ENCODE assay signal across 28 cellular contexts in the genomic region with DNA sequence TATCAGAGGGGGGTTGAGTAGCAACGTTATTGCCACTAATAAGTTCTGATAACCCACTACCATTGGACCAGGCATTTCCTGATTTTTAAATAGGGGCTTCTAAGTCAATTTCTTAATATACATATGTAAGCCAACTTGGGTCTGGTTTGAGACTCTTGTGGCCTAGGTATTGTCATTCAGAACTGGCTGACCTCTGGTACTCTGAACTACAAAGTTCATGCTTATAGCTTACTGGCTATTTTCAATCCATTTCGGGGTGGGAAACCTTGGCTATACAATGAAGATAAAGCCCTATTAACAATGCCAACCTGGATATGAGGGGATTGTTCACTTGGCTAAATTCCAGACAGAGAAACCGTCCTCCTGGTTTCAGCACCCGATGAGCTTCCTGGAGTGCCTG.
"Had no signal": no experiment of that assay in that cellular context is flagged by ENCODE, and none has a peak within 500 bp of the region (broad histone marks: within the 10 kb centered on the region; RNA-seq: fewer than 3 reads in every experiment).

No MANE protein-coding gene starts in this region.

- H3K9me3 Mint-ChIP-seq: dendritic cell treated with granulocyte-macrophage colony-stimulating factor and Interleukin-4, amounts not matched to agents 40 ng/mL and 50 ng/mL, for 4 days; endodermal cell; memory B cell; naive B cell; natural killer cell treated with Interleukin-12 subunit alpha and Interleukin-12 subunit beta and Interleukin-15 and Interleukin-18, amount 100 ng/mL, for 72 hours; neural progenitor cell; stimulated activated naive B cell treated with anti-CD40 and anti-IgM and Interleukin-4, amounts not matched to agents 10 μg/mL and 1 μg/mL and 100 μg/mL, for 72 hours; stimulated activated naive CD8-positive, alpha-beta T cell treated with anti-CD3 and anti-CD28 coated beads, Interleukin-15, Interleukin-2, amounts not matched to agents 100 ng/mL and 50 ng/mL, for 24 hours had no signal

- H3K4me1 ChIP-seq: colonic mucosa, gastrocnemius medialis, neural progenitor cell, parathyroid adenoma, right lobe of liver, upper lobe of left lung had no signal

- H3K4me2 ChIP-seq: neural progenitor cell had no signal

- H3K36me3 ChIP-seq: colonic mucosa had no signal

- H3K9me3 ChIP-seq: colonic mucosa, gastrocnemius medialis, right lobe of liver, thoracic aorta, tibial nerve, upper lobe of left lung had no signal

- H3K27me3 Mint-ChIP-seq: dendritic cell treated with granulocyte-macrophage colony-stimulating factor and Interleukin-4, amounts not matched to agents 40 ng/mL and 50 ng/mL, for 4 days; memory B cell; naive B cell; natural killer cell treated with Interleukin-12 subunit alpha and Interleukin-12 subunit beta and Interleukin-15 and Interleukin-18, amount 100 ng/mL, for 72 hours; progenitor cell of endocrine pancreas; stimulated activated naive B cell treated with anti-CD40 and anti-IgM and Interleukin-4, amounts not matched to agents 10 μg/mL and 1 μg/mL and 100 μg/mL, for 72 hours; stimulated activated naive CD8-positive, alpha-beta T cell treated with anti-CD3 and anti-CD28 coated beads, Interleukin-15, Interleukin-2, amounts not matched to agents 100 ng/mL and 50 ng/mL, for 24 hours had no signal

- H3K79me2 ChIP-seq: parathyroid adenoma had no signal

- FAIRE-seq: kidney, small intestine, urothelium cell line had no signal

- H3K27me3 ChIP-seq: colonic mucosa, gastrocnemius medialis, neural progenitor cell, right lobe of liver, tibial nerve, upper lobe of left lung had no signal

- ATAC-seq: esophagus mucosa; gastrocnemius medialis; left lobe of liver; natural killer cell treated with Interleukin-12 subunit alpha and Interleukin-12 subunit beta and Interleukin-15 and Interleukin-18, amount 100 ng/mL, for 72 hours; right lobe of liver; stimulated activated naive B cell treated with anti-CD40 and anti-IgM and Interleukin-4, amounts not matched to agents 10 μg/mL and 1 μg/mL and 100 μg/mL, for 72 hours had no signal

- H3K27ac ChIP-seq: colonic mucosa, epithelial cell of prostate, gastrocnemius medialis, neural progenitor cell, parathyroid adenoma, right lobe of liver, thoracic aorta, tibial nerve, upper lobe of left lung had no signal

- H3K4me3 ChIP-seq: colonic mucosa, gastrocnemius medialis, lung, neural progenitor cell, right lobe of liver, thoracic aorta, tibial nerve, upper lobe of left lung had no signal

- H3K27ac Mint-ChIP-seq: dendritic cell treated with granulocyte-macrophage colony-stimulating factor and Interleukin-4, amounts not matched to agents 40 ng/mL and 50 ng/mL, for 4 days; endodermal cell; memory B cell; natural killer cell treated with Interleukin-12 subunit alpha and Interleukin-12 subunit beta and Interleukin-15 and Interleukin-18, amount 100 ng/mL, for 72 hours; neural progenitor cell; progenitor cell of endocrine pancreas; stimulated activated naive B cell treated with anti-CD40 and anti-IgM and Interleukin-4, amounts not matched to agents 10 μg/mL and 1 μg/mL and 100 μg/mL, for 72 hours; stimulated activated naive CD8-positive, alpha-beta T cell treated with anti-CD3 and anti-CD28 coated beads, Interleukin-15, Interleukin-2, amounts not matched to agents 100 ng/mL and 50 ng/mL, for 24 hours had no signal

- H3K4me1 Mint-ChIP-seq: endodermal cell; memory B cell; naive B cell; neural progenitor cell; stimulated activated naive B cell treated with anti-CD40 and anti-IgM and Interleukin-4, amounts not matched to agents 10 μg/mL and 1 μg/mL and 100 μg/mL, for 72 hours had no signal

- DNase-seq: colonic mucosa; effector CD8-positive, alpha-beta T cell; endodermal cell; foreskin fibroblast; gastrocnemius medialis; head of caudate nucleus; kidney; naive B cell; right lobe of liver; small intestine; stimulated activated CD4-positive, alpha-beta T cell treated with anti-CD3 and anti-CD28 coated beads, Interleukin-15, amount 100 ng/mL, for 24 hours; stimulated activated CD4-positive, alpha-beta T cell treated with anti-CD3 and anti-CD28 coated beads, Interleukin-2, amount 100 ng/mL, for 48 hours; stimulated activated naive B cell treated with anti-CD40 and anti-IgM and Interleukin-4, amounts not matched to agents 10 μg/mL and 1 μg/mL and 100 μg/mL, for 72 hours; upper lobe of left lung had no signal

- H3K4me3 Mint-ChIP-seq: dendritic cell treated with granulocyte-macrophage colony-stimulating factor and Interleukin-4, amounts not matched to agents 40 ng/mL and 50 ng/mL, for 4 days; endodermal cell; memory B cell; naive B cell; natural killer cell treated with Interleukin-12 subunit alpha and Interleukin-12 subunit beta and Interleukin-15 and Interleukin-18, amount 100 ng/mL, for 72 hours; neural progenitor cell; stimulated activated naive B cell treated with anti-CD40 and anti-IgM and Interleukin-4, amounts not matched to agents 10 μg/mL and 1 μg/mL and 100 μg/mL, for 72 hours; stimulated activated naive CD8-positive, alpha-beta T cell treated with anti-CD3 and anti-CD28 coated beads, Interleukin-15, Interleukin-2, amounts not matched to agents 100 ng/mL and 50 ng/mL, for 24 hours had no signal

- H3K9ac ChIP-seq: neural progenitor cell, parathyroid adenoma had no signal

- H2AFZ ChIP-seq: neural progenitor cell, parathyroid adenoma had no signal
